Comparison of ENCODE assay signal across 27 cellular contexts in genomic region chr16:10750793-10751192, GRCh38. TPM values are rescaled to one million over a fixed set of nuclear protein-coding genes. Genes with fewer than 3 reads are reported as not detected.
A peak's percentile ranks its signal among the peaks of the same experiment; 100 is the strongest.
DNase-seq lines count a peak whose midpoint lies in the region; ATAC-seq and TF ChIP-seq lines count a peak whose summit lies in the region.
"Had no signal": no experiment of that assay in that cellular context is flagged by ENCODE, and none has a peak within 500 bp of the region (broad histone marks: within the 10 kb centered on the region; RNA-seq: fewer than 3 reads in every experiment).

No MANE protein-coding gene starts in this region.

- H3K27me3 Mint-ChIP-seq in chondrocyte (ENCODE audit: low read depth) (no peaks in the 10 kb centered on the region), MCF 10A (ENCODE audit: insufficient read depth, unreplicated experiment) (no peaks in the 10 kb centered on the region)

- POLR2A ChIA-PET in MCF 10A (lab: Yijun Ruan, JAX) = no interaction called here

- H3K9me3 Mint-ChIP-seq in chondrocyte (ENCODE audit: low read depth) (no peaks in the 10 kb centered on the region), MCF 10A (ENCODE audit: unreplicated experiment) (no peaks in the 10 kb centered on the region)

- peaks cover 24% of the 10 kb centered on the region for H3K4me1 Mint-ChIP-seq in chondrocyte (ENCODE audit: low read depth)
- H3K4me1 Mint-ChIP-seq in MCF 10A (ENCODE audit: insufficient read depth, unreplicated experiment) = peaks cover 11% of the 10 kb centered on the region

- ATAC-seq in Right ventricle myocardium superior (ENCODE audit: poor library complexity) (peak; percentile 14), HG03469 (IDR thresholded peaks at IDR 0.05; ENCODE audit: unreplicated experiment) (no peak)

- peaks cover 11% of the 10 kb centered on the region for H3K36me3 Mint-ChIP-seq in chondrocyte (ENCODE audit: low read depth)
- peaks cover 27% of the 10 kb centered on the region for H3K36me3 Mint-ChIP-seq in MCF 10A (ENCODE audit: insufficient read depth, unreplicated experiment)

- H3K36me3 ChIP-seq in skeletal muscle tissue (ENCODE audit: control insufficient read depth in 3 of 3, insufficient read depth in 3 of 3, low read length in 3 of 3) = peaks cover 55 to 69% (median 57%) of the 10 kb centered on the region in 3 donors
- H3K36me3 ChIP-seq: brain microvascular endothelial cell, HAP-1, uterus had no signal

- CTCF ChIA-PET in MCF 10A (lab: Yijun Ruan, JAX) = no interaction called here

- DNase-seq in Right ventricle myocardium superior = no peak
- DNase-seq in cardiac septum (ENCODE audit: low spot score) = no peak
- peak; percentile 25 for DNase-seq in MV-4-11 (lab: John Stamatoyannopoulos, UW)
- DNase-seq in chondrocyte (ENCODE audit: low spot score) = peak; percentile 28
- DNase-seq in NCI-H2196 treated with DMSO at 0.1 percent for 48 hours (lab: John Stamatoyannopoulos, UW; ENCODE audit: unreplicated experiment) = no peak
- no peak for DNase-seq in MCF 10A (ENCODE audit: unreplicated experiment)
- DNase-seq: activated CD8-positive, alpha-beta memory T cell treated with anti-CD3 and anti-CD28 coated beads, Interleukin-2, amount 50 U/mL, for 4 hours; activated effector memory CD4-positive, alpha-beta T cell treated with Interleukin-2 at 50 U/mL for 16 hours; brain microvascular endothelial cell; cortex of kidney; EL; islet precursor cell; NCI-H1105 treated with DMSO at 0.1 percent for 48 hours; NCI-H2029; NCI-H2227 treated with DMSO at 0.1 percent for 48 hours; NCI-H774; stimulated activated CD4-positive, alpha-beta T cell treated with anti-CD3 and anti-CD28 coated beads, Interleukin-2, amount 100 ng/mL, for 24 hours; T-helper 9 cell; uterus had no signal

- TF ChIP-seq CTCF in chondrocyte (IDR thresholded peaks at IDR 0.05) (no peak), MCF 10A (IDR thresholded peaks at IDR 0.05; ENCODE audit: unreplicated experiment) (no peak)

- peaks cover under 1 to 1% (median 1%) of the 10 kb centered on the region in 3 donors for H3K4me1 ChIP-seq in skeletal muscle tissue (ENCODE audit: control insufficient read depth in 3 of 3, insufficient read depth in 3 of 3, low read length in 3 of 3)
- H3K4me1 ChIP-seq: HAP-1, testis, uterus had no signal

- no TSS peak for BruUV-seq in MCF 10A (replicated peaks; lab: Mats Ljungman, UMichigan)

- no peaks in the 10 kb centered on the region for H3K9me3 ChIP-seq in skeletal muscle tissue (ENCODE audit: control insufficient read depth in 3 of 3, low read length in 3 of 3)
- H3K9me3 ChIP-seq: HAP-1, testis, uterus had no signal

- no peak overlapping the region for H3K4me3 ChIP-seq in skeletal muscle tissue (ENCODE audit: low read length in 3 of 3)
- H3K4me3 ChIP-seq: HAP-1, testis, uterus had no signal

- H3K27ac Mint-ChIP-seq in chondrocyte (ENCODE audit: unreplicated experiment) (no peak overlapping the region), MCF 10A (ENCODE audit: low read depth, unreplicated experiment) (no peak overlapping the region)

- no peak overlapping the region for H3K9ac ChIP-seq in skeletal muscle tissue (ENCODE audit: low read depth in 1 of 3, low read length in 3 of 3)

- no peaks in the 10 kb centered on the region for H3K27me3 ChIP-seq in skeletal muscle tissue (ENCODE audit: control insufficient read depth in 3 of 3, insufficient read depth in 3 of 3, low read length in 3 of 3)
- H3K27me3 ChIP-seq: brain microvascular endothelial cell, testis, uterus had no signal

- peak overlapping the region; percentile 39 for H3K27ac ChIP-seq in skeletal muscle tissue (ENCODE audit: low read depth, low read length)
- H3K27ac ChIP-seq: brain microvascular endothelial cell, C4-2B, HL-60, uterus had no signal

- intact Hi-C loops in Right ventricle myocardium superior (cut with DNase I) (no loop called here), cardiac septum (cut with DNase I) (no loop called here), MCF 10A (cut with micrococcal nuclease) (no loop called here)

- H3K4me3 Mint-ChIP-seq in chondrocyte (ENCODE audit: unreplicated experiment) = no peak overlapping the region
- H3K4me3 Mint-ChIP-seq in MCF 10A (ENCODE audit: unreplicated experiment) = no peak overlapping the region

RNA-seq across cellular contexts. Expression of gene NUBP1, which starts 7.2 kb away (rescaled TPM):
- total RNA-seq in Right ventricle myocardium superior (41.4 TPM), cardiac septum (44.6 TPM), chondrocyte (17.2 to 20.0 TPM (median 18.5 TPM) in 3 replicates), skeletal muscle tissue (33.4 TPM), MCF 10A (2022) (17.3 and 17.8 TPM in 2 replicates)

RNA-seq across cellular contexts. Expression of gene TEKT5, which starts 56.1 kb away (rescaled TPM):
- total RNA-seq in Right ventricle myocardium superior = not detected
- total RNA-seq in cardiac septum = 0.22 TPM
- total RNA-seq in chondrocyte = not detected in 3 replicates
- total RNA-seq in skeletal muscle tissue = not detected
- not detected in 2 replicates for total RNA-seq in MCF 10A (2022)
- total RNA-seq: lung microvascular endothelial cell, pulmonary artery endothelial cell had no signal

Comparison
In these comparisons a context has a peak if more than half of its experiments do, and no peak if none do; other contexts are left out.
1. DNase-seq: peak in MV-4-11 (single experiment) and chondrocyte (single experiment); none in Right ventricle myocardium superior (single experiment), cardiac septum (single experiment), NCI-H2196 treated with DMSO at 0.1 percent for 48 hours (single experiment) and MCF 10A (single experiment).